In the genomic region with DNA sequence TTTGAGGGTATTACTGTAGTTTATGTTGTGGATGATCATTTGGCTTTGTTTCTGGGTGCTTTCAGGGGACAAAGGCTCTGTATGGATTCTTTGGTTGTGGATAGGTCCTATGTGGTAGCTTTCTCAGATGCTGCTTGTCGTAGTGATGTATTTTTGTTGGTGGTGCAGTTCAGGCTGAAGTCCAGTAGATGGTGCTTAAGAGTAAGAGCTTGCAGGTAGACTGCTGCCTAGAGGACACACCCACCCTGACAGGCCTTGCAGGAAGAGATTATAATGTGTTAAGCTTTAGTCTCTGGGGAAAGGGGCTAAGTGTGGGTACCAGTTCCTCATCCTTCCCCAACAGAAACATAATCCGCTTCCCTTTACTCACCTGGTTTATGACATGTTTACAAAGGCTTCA, we compare ENCODE assay signal across 8 cellular contexts.
DNase-seq lines count a peak whose midpoint lies in the region; ATAC-seq, FAIRE-seq and TF ChIP-seq lines count a peak whose summit lies in the region.

No MANE protein-coding gene starts in this region.

- TF ChIP-seq CTCF in fibroblast of pulmonary artery (IDR thresholded peaks at IDR 0.05; ENCODE audit: low read length, missing control alignments) (peak; percentile 58), coronary artery (IDR thresholded peaks at IDR 0.05) (no peak)

- FAIRE-seq in HTR-8/SVneo (lab: Jason Lieb, UNC): no peak

- H3K27ac ChIP-seq in coronary artery: no peak overlapping the region

- no peak overlapping the region for H3K4me3 ChIP-seq in fibroblast of pulmonary artery (replicated peaks; ENCODE audit: low read depth, low read length)
- H3K4me3 ChIP-seq in coronary artery: no peak overlapping the region

- ATAC-seq in GM21515 (IDR thresholded peaks at IDR 0.05; ENCODE audit: unreplicated experiment) (peak; percentile 97), HG03575 (IDR thresholded peaks at IDR 0.05; ENCODE audit: extremely low read depth, insufficient number of reproducible peaks, low FRiP score, unreplicated experiment) (peak; percentile 81)

- peak; percentile 7 for DNase-seq in NCI-H2029 (lab: John Stamatoyannopoulos, UW)
- no peak for DNase-seq in NCI-H2029 treated with DMSO at 0.1 percent for 48 hours (lab: John Stamatoyannopoulos, UW)
- DNase-seq in OCI-M1 (lab: John Stamatoyannopoulos, UW): peak; percentile 85
- DNase-seq in fibroblast of pulmonary artery (ENCODE audit: low read depth): peak; percentile 35
- no peak for DNase-seq in HTR-8/SVneo (ENCODE audit: insufficient read length, low spot score)
- DNase-seq in coronary artery (ENCODE audit: low spot score): no peak

Comparison
In these comparisons a context has a peak if more than half of its experiments do, and no peak if none do; other contexts are left out.
1. DNase-seq: peak in NCI-H2029 (single experiment), OCI-M1 (single experiment) and fibroblast of pulmonary artery (single experiment); none in NCI-H2029 treated with DMSO at 0.1 percent for 48 hours (single experiment), HTR-8/SVneo (single experiment) and coronary artery (single experiment).